In genomic region chr5:181161534-181162175, GRCh38 we compare ENCODE assay signal across 10 cellular contexts. TPM values are rescaled to one million over a fixed set of nuclear protein-coding genes. Genes with fewer than 3 reads are reported as not detected.
A peak's percentile ranks its signal among the peaks of the same experiment; 100 is the strongest.
DNase-seq lines count a peak whose midpoint lies in the region; ATAC-seq, FAIRE-seq and TF ChIP-seq lines count a peak whose summit lies in the region.
"Had no signal": no experiment of that assay in that cellular context is flagged by ENCODE, and none has a peak within 500 bp of the region (broad histone marks: within the 10 kb centered on the region; RNA-seq: fewer than 3 reads in every experiment).

No MANE protein-coding gene starts in this region.

- H3K9me1 ChIP-seq in endothelial cell of umbilical vein (replicated peaks; ENCODE audit: control insufficient read depth, extremely low read depth, insufficient read depth, low read length), result no peaks in the 10 kb centered on the region

- FAIRE-seq in endothelial cell of umbilical vein (lab: Jason Lieb, UNC), result no peak
- FAIRE-seq: islet of Langerhans, urothelium cell line had no signal

- H3K4me3 ChIP-seq in PC-9, result peak overlapping the region; percentile 40; the same call in 1 of the 2 replicates
- no peak overlapping the region for H3K4me3 ChIP-seq in endothelial cell of umbilical vein (replicated peaks in 1 of 3; ENCODE audit: insufficient read depth in 1 of 3, low read depth in 1 of 3, low read length in 3 of 3)
- H3K4me3 ChIP-seq in trophoblast cell (ENCODE audit: low read depth, low read length), result no peak overlapping the region

- no peaks in the 10 kb centered on the region for H3K9me2 ChIP-seq in PC-9 (ENCODE audit: insufficient read depth)

- H3K9ac ChIP-seq in endothelial cell of umbilical vein (replicated peaks; ENCODE audit: extremely low read depth, insufficient read depth, low read length), result no peak overlapping the region
- no peak overlapping the region for H3K9ac ChIP-seq in trophoblast cell (ENCODE audit: low read length)

- H2AFZ ChIP-seq in PC-9 (peak overlapping the region; percentile 79), endothelial cell of umbilical vein (ENCODE audit: low read depth, low read length) (peak overlapping the region; percentile 56), trophoblast cell (ENCODE audit: insufficient read depth, low read length, poor library complexity) (no peak overlapping the region)

- peaks cover 12% of the 10 kb centered on the region for H3K27me3 Mint-ChIP-seq in T-helper 2 cell treated with Interferon-gamma antibody and Interleukin-4, amounts not matched to agents 5 μg/mL and 100 μg/mL, for 36 hours (ENCODE audit: low read depth)

- H3K4me3 Mint-ChIP-seq in T-helper 2 cell treated with Interferon-gamma antibody and Interleukin-4, amounts not matched to agents 5 μg/mL and 100 μg/mL, for 36 hours, result peak overlapping the region; percentile 77

- H3K4me2 ChIP-seq in PC-9 (peak overlapping the region; percentile 76), endothelial cell of umbilical vein (ENCODE audit: insufficient read depth, low read length) (peak overlapping the region; percentile 11), trophoblast cell (ENCODE audit: low read length) (no peak overlapping the region)

- H3F3A ChIP-seq in PC-9 (ENCODE audit: insufficient read depth, low read depth), result peaks cover 22% of the 10 kb centered on the region; the same call in 1 of the 2 replicates

- dilution Hi-C loops in endothelial cell of umbilical vein (cut with MboI; ENCODE audit: extremely low pct_ligation_motif_present, low sequenced_read_pairs), result no loop called here

- H3K27ac ChIP-seq in PC-9, result peak overlapping the region; percentile 77
- peak overlapping the region; percentile 1 for H3K27ac ChIP-seq in endothelial cell of umbilical vein (ENCODE audit: insufficient read depth, low read depth, low read length)
- H3K27ac ChIP-seq in trophoblast cell (ENCODE audit: low read depth, low read length), result no peak overlapping the region

- H4K20me1 ChIP-seq in PC-9 (ENCODE audit: insufficient read depth) (no peaks in the 10 kb centered on the region), endothelial cell of umbilical vein (replicated peaks; ENCODE audit: control insufficient read depth, extremely low read depth, insufficient read depth, low read length) (no peaks in the 10 kb centered on the region)

- H3K4me1 Mint-ChIP-seq in T-helper 2 cell treated with Interferon-gamma antibody and Interleukin-4, amounts not matched to agents 5 μg/mL and 100 μg/mL, for 36 hours (ENCODE audit: low read depth), result peaks cover 25% of the 10 kb centered on the region

- peak overlapping the region; percentile 29 for H4K8ac ChIP-seq in trophoblast cell (ENCODE audit: low read depth, low read length)

- H3K27me3 ChIP-seq in PC-9 (ENCODE audit: insufficient read depth, low read depth) (no peaks in the 10 kb centered on the region), endothelial cell of umbilical vein (ENCODE audit: control insufficient read depth in 2 of 2, insufficient read depth in 2 of 2, low read length in 2 of 2) (no peaks in the 10 kb centered on the region), trophoblast cell (ENCODE audit: insufficient read depth, low read length) (no peaks in the 10 kb centered on the region)

- no peak overlapping the region for H2BK12ac ChIP-seq in trophoblast cell (ENCODE audit: low read length)

- H3K36me3 Mint-ChIP-seq in T-helper 2 cell treated with Interferon-gamma antibody and Interleukin-4, amounts not matched to agents 5 μg/mL and 100 μg/mL, for 36 hours (ENCODE audit: low read depth), result no peaks in the 10 kb centered on the region

- no peak overlapping the region for H3K23ac ChIP-seq in trophoblast cell (ENCODE audit: low read length)

- intact Hi-C loops in PC-9 (cut with micrococcal nuclease; ENCODE audit: unreplicated experiment), result no loop called here
- intact Hi-C loops in endothelial cell of umbilical vein (cut with micrococcal nuclease), result no loop called here

- no peaks in the 10 kb centered on the region for H3K36me3 ChIP-seq in PC-9 (ENCODE audit: low read depth)
- H3K36me3 ChIP-seq in endothelial cell of umbilical vein (ENCODE audit: control insufficient read depth in 2 of 2, extremely low read depth in 1 of 2, insufficient read depth in 2 of 2, low read length in 2 of 2), result no peaks in the 10 kb centered on the region
- H3K36me3 ChIP-seq in trophoblast cell (ENCODE audit: control insufficient read depth in 1 of 2, insufficient read depth in 2 of 2, low read length in 2 of 2), result no peaks in the 10 kb centered on the region

- TF ChIP-seq CTCF in PC-9 (conservative IDR thresholded peaks at IDR 0.05), result no peak
- no peak for TF ChIP-seq CTCF in endothelial cell of umbilical vein (IDR thresholded peaks at IDR 0.05; ENCODE audit: extremely low read depth in 1 of 2, insufficient read depth in 1 of 2, low read depth in 1 of 2, low read length in 2 of 2)

- H3K79me2 ChIP-seq in PC-9 (ENCODE audit: low read depth) (no peaks in the 10 kb centered on the region), endothelial cell of umbilical vein (ENCODE audit: control insufficient read depth, insufficient read depth, low read length) (no peaks in the 10 kb centered on the region), trophoblast cell (ENCODE audit: control insufficient read depth, insufficient read depth, low read length, poor library complexity) (no peaks in the 10 kb centered on the region)

- H3K9me3 ChIP-seq in PC-9 (ENCODE audit: insufficient read depth, low read depth) (no peaks in the 10 kb centered on the region), endothelial cell of umbilical vein (replicated peaks; ENCODE audit: control insufficient read depth, insufficient read depth, low read length) (no peaks in the 10 kb centered on the region), trophoblast cell (ENCODE audit: insufficient read depth, low read depth, low read length) (no peaks in the 10 kb centered on the region)

- POLR2A ChIA-PET in PC-9 (lab: Charles Lee; ENCODE audit: unreplicated experiment), result no interaction called here
- POLR2A ChIA-PET in endothelial cell of umbilical vein (lab: Charles Lee), result interaction anchor here (0.6 kb wide), 1 partner anchor 12 kb away, joined by 3 read pairs; no protein-coding TSS in a partner anchor

- H2AK5ac ChIP-seq in trophoblast cell (ENCODE audit: low read length), result no peak overlapping the region

- H2BK120ac ChIP-seq in trophoblast cell (ENCODE audit: insufficient read depth, low read length, poor library complexity), result peak overlapping the region; percentile 33

- DNase-seq in T-helper 2 cell treated with Interferon-gamma antibody and Interleukin-4, amounts not matched to agents 5 μg/mL and 100 μg/mL, for 36 hours (ENCODE audit: low spot score), result no peak
- DNase-seq in T-helper 2 cell, result no peak
- DNase-seq in PC-9, result no peak
- no peak for DNase-seq in endothelial cell of umbilical vein (ENCODE audit: low read depth, low spot score)
- no peak for DNase-seq in trophoblast cell
- no peak for DNase-seq in GOT3 (lab: John Stamatoyannopoulos, UW)
- no peak for DNase-seq in LoVo (ENCODE audit: low spot score)

- no peak overlapping the region for H2BK5ac ChIP-seq in trophoblast cell (ENCODE audit: low read depth, low read length, poor library complexity)

- no peak for ATAC-seq in HG02970 (IDR thresholded peaks at IDR 0.05; ENCODE audit: low FRiP score, unreplicated experiment)

- no peak overlapping the region for H4K12ac ChIP-seq in trophoblast cell (ENCODE audit: low read depth, low read length)

- WGBS in trophoblast cell (ENCODE audit: extremely low coverage, insufficient coverage, insufficient read length), result no CpG with 5 or more reads among the region's 4 CpGs

- H3K18ac ChIP-seq in trophoblast cell (ENCODE audit: low read length), result no peak overlapping the region

- peak overlapping the region; percentile 95 for H3K27ac Mint-ChIP-seq in T-helper 2 cell treated with Interferon-gamma antibody and Interleukin-4, amounts not matched to agents 5 μg/mL and 100 μg/mL, for 36 hours

- no peaks in the 10 kb centered on the region for H3K9me3 Mint-ChIP-seq in T-helper 2 cell treated with Interferon-gamma antibody and Interleukin-4, amounts not matched to agents 5 μg/mL and 100 μg/mL, for 36 hours

- H3K4ac ChIP-seq in trophoblast cell (ENCODE audit: low read depth, low read length), result no peak overlapping the region

- H3K4me1 ChIP-seq in PC-9 (replicated peaks; ENCODE audit: insufficient read depth) (peaks cover 17% of the 10 kb centered on the region), endothelial cell of umbilical vein (ENCODE audit: control insufficient read depth, extremely low read depth, insufficient read depth, low read length) (peaks cover 10% of the 10 kb centered on the region), trophoblast cell (ENCODE audit: control insufficient read depth in 1 of 2, insufficient read depth in 2 of 2, low read length in 2 of 2) (peaks cover 2 to 5% of the 10 kb centered on the region in 2 experiments)

- no peak for TF ChIP-seq POLR2A in endothelial cell of umbilical vein (IDR thresholded peaks at IDR 0.05; ENCODE audit: low read depth, low read length)

- CTCF ChIA-PET in PC-9 (lab: Charles Lee), result no interaction called here
- CTCF ChIA-PET in endothelial cell of umbilical vein (lab: Charles Lee), result no interaction called here

- H3K14ac ChIP-seq in trophoblast cell (ENCODE audit: low read length), result no peak overlapping the region

- H3K79me1 ChIP-seq in trophoblast cell (ENCODE audit: low read length), result no peaks in the 10 kb centered on the region

- no peak overlapping the region for H4K91ac ChIP-seq in trophoblast cell (ENCODE audit: low read depth, low read length)

- BruUV-seq in PC-9 (replicated peaks; lab: Mats Ljungman, UMichigan) (no TSS peak), endothelial cell of umbilical vein (replicated peaks; lab: Mats Ljungman, UMichigan) (no TSS peak)

RNA-seq across cellular contexts. Expression of gene OR2V2, which starts 14.3 kb away (rescaled TPM):
- total RNA-seq in PC-9 (2021) (not detected in 2 replicates), endothelial cell of umbilical vein (not detected in 2 replicates)
- not detected in 2 replicates for polyA plus RNA-seq in endothelial cell of umbilical vein
- polyA plus RNA-seq in endothelial cell of umbilical vein (2011; cell fraction: cytosol; rRNA removed), result not detected in 2 replicates
- polyA plus RNA-seq in endothelial cell of umbilical vein (2011; cell fraction: nucleus; rRNA removed), result not detected in 2 replicates
- polyA plus RNA-seq in endothelial cell of umbilical vein (2012), result not detected in 2 replicates
- polyA minus RNA-seq in endothelial cell of umbilical vein, result not detected in 2 replicates
- polyA minus RNA-seq in endothelial cell of umbilical vein (2011; cell fraction: cytosol; rRNA and poly(A)+ RNA removed), result not detected
- not detected in 2 replicates for polyA minus RNA-seq in endothelial cell of umbilical vein (2011; cell fraction: nucleus; rRNA and poly(A)+ RNA removed)
- polyA plus RNA-seq in trophoblast cell (2013), result 0.04 TPM in 2 replicates

RNA-seq across cellular contexts. Expression of gene OR2V1, which starts 30.7 kb away (rescaled TPM):
- total RNA-seq in PC-9 (2021) (not detected in 2 replicates), endothelial cell of umbilical vein (not detected in 2 replicates)
- not detected in 2 replicates for polyA plus RNA-seq in endothelial cell of umbilical vein
- not detected in 2 replicates for polyA plus RNA-seq in endothelial cell of umbilical vein (2011; cell fraction: cytosol; rRNA removed)
- polyA plus RNA-seq in endothelial cell of umbilical vein (2011; cell fraction: nucleus; rRNA removed), result not detected in 2 replicates
- polyA plus RNA-seq in endothelial cell of umbilical vein (2012), result not detected in 2 replicates
- polyA minus RNA-seq in endothelial cell of umbilical vein, result not detected in 2 replicates
- not detected for polyA minus RNA-seq in endothelial cell of umbilical vein (2011; cell fraction: cytosol; rRNA and poly(A)+ RNA removed)
- not detected in 2 replicates for polyA minus RNA-seq in endothelial cell of umbilical vein (2011; cell fraction: nucleus; rRNA and poly(A)+ RNA removed)
- not detected in 2 replicates for polyA plus RNA-seq in trophoblast cell (2013)

RNA-seq across cellular contexts. Expression of gene TRIM7, which starts 43.3 kb away (rescaled TPM):
- total RNA-seq in PC-9 (2021) (9.2 and 10.4 TPM in 2 replicates), endothelial cell of umbilical vein (3.4 and 4.1 TPM in 2 replicates)
- 2.2 and 2.7 TPM in 2 replicates for polyA plus RNA-seq in endothelial cell of umbilical vein
- polyA plus RNA-seq in endothelial cell of umbilical vein (2011; cell fraction: cytosol; rRNA removed), result 2.2 and 2.6 TPM in 2 replicates
- polyA plus RNA-seq in endothelial cell of umbilical vein (2011; cell fraction: nucleus; rRNA removed), result 1.7 TPM in 2 replicates
- polyA plus RNA-seq in endothelial cell of umbilical vein (2012), result 3.2 and 8.7 TPM in 2 replicates
- 0.47 and 0.73 TPM in 2 replicates for polyA minus RNA-seq in endothelial cell of umbilical vein
- polyA minus RNA-seq in endothelial cell of umbilical vein (2011; cell fraction: cytosol; rRNA and poly(A)+ RNA removed), result 14.8 TPM
- polyA minus RNA-seq in endothelial cell of umbilical vein (2011; cell fraction: nucleus; rRNA and poly(A)+ RNA removed), result 0.58 and 0.77 TPM in 2 replicates
- 0.04 and 0.07 TPM in 2 replicates for polyA plus RNA-seq in trophoblast cell (2013)
